ENCODE assay signal across 9 cellular contexts in the genomic region with DNA sequence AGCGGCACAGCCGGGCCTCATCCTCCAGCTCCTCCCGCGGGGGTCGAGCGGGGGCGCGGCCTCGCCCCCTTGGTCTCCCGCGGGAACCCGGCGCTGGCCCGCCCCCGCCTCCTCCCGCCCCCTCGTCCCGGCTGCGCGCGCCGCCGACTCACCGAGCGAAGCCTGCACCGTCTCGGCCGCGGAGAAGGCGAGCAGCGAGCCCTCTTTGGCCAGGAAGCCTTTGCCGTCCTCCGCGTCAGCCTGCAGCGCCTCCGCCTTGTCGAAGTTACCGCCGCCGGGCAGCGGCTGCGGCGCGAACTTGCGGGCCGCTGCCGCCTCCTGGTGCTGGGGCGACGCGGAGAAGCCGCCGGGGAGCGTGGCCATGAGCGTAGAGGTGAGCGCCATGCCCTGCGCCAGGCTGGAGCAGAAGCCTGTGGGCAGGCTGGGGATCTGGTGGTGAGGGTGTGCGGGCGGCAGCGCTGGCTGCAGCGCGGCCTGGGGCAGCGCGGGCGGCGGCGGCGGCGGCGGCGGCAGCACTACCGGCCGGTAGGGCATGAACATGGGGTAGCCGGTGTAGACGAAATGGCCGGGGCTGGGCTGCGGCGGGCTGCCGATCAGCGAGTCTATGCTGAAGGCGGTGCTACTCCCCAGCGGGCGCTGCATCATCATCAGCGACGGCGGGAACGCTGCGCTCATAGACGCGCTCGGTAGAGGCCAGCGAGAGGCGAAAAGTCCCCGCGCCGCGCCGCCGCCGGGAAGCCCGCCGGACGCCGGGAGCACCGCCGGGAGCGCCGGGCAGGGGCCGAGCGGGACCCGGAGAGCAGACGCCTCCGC. TPM values are rescaled to one million over a fixed set of nuclear protein-coding genes. Genes with fewer than 3 reads are reported as not detected.
A peak's percentile ranks its signal among the peaks of the same experiment; 100 is the strongest.
DNase-seq lines count a peak whose midpoint lies in the region; ATAC-seq and TF ChIP-seq lines count a peak whose summit lies in the region.
"Had no signal": no experiment of that assay in that cellular context is flagged by ENCODE, and none has a peak within 500 bp of the region (broad histone marks: within the 10 kb centered on the region; RNA-seq: fewer than 3 reads in every experiment).

No MANE protein-coding gene starts in this region.

- peak overlapping the region in 1 of 2 experiments; percentile 64 for H3K23ac ChIP-seq in mesenchymal stem cell (ENCODE audit: low read length in 2 of 2)

- TF ChIP-seq CTCF in AG09309 (IDR thresholded peaks at IDR 0.05; ENCODE audit: control insufficient read depth, insufficient read depth, low read depth, low read length, missing control alignments) (peak; percentile 12), colonic mucosa (IDR thresholded peaks at IDR 0.05) (no peak)

- no peak overlapping the region for H3K27ac ChIP-seq in colonic mucosa
- H3K27ac ChIP-seq in mesenchymal stem cell (ENCODE audit: low read length, poor library complexity, severe bottlenecking), result no peak overlapping the region

- peak overlapping the region; percentile 2; the same call in 1 of the 2 replicates for H3K4me3 ChIP-seq in AG09309 (ENCODE audit: control insufficient read depth, low read depth, low read length)
- H3K4me3 ChIP-seq in colonic mucosa, result peak overlapping the region; percentile 21
- peak overlapping the region; percentile 69 to 73 for H3K4me3 ChIP-seq in mesenchymal stem cell (ENCODE audit: insufficient read depth in 1 of 2, low read depth in 1 of 2, low read length in 2 of 2)

- H2AK5ac ChIP-seq in mesenchymal stem cell (ENCODE audit: low read length, severe bottlenecking), result no peak overlapping the region

- peaks cover 28% of the 10 kb centered on the region for H3K4me1 ChIP-seq in colonic mucosa
- H3K4me1 ChIP-seq in mesenchymal stem cell (ENCODE audit: control insufficient read depth, insufficient read depth, low read depth, low read length), result peaks cover 42% of the 10 kb centered on the region

- no peak overlapping the region for H2BK12ac ChIP-seq in mesenchymal stem cell (ENCODE audit: low read length in 2 of 2)

- DNase-seq in AG09309 (ENCODE audit: low read depth) (no peak), HuH-7 (ENCODE audit: low spot score) (peak; percentile 65), colonic mucosa (no peak), mesenchymal stem cell (peak; percentile 42), activated T-cell treated with anti-CD3 and anti-CD28 coated beads for 4 hours (no peak)
- no peak for DNase-seq in stimulated activated CD4-positive, alpha-beta T cell treated with anti-CD3 and anti-CD28 coated beads, Interleukin-12 subunit alpha, Interleukin-12 subunit beta, amount 100 ng/mL, for 4 hours
- no peak for DNase-seq in stimulated activated naive CD4-positive, alpha-beta T cell (lab: John Stamatoyannopoulos, UW)
- DNase-seq: activated naive CD8-positive, alpha-beta T cell treated with anti-CD3 and anti-CD28 coated beads, Interleukin-2, amount 10 ng/mL, durations not matched to agents 7 days and 5 days had no signal

- H3K4ac ChIP-seq in mesenchymal stem cell (ENCODE audit: low read depth in 1 of 2, low read length in 2 of 2), result no peak overlapping the region

- no peaks in the 10 kb centered on the region for H3K36me3 ChIP-seq in colonic mucosa
- H3K36me3 ChIP-seq in mesenchymal stem cell (ENCODE audit: control insufficient read depth in 1 of 2, insufficient read depth in 2 of 2, low read depth in 1 of 2, low read length in 2 of 2), result peaks cover 0 to 4% of the 10 kb centered on the region in 2 experiments

- H2BK5ac ChIP-seq in mesenchymal stem cell (ENCODE audit: low read depth, low read length, poor library complexity, severe bottlenecking), result no peak overlapping the region

- H2AFZ ChIP-seq in mesenchymal stem cell (ENCODE audit: low read depth, low read length), result no peak overlapping the region

- no peak overlapping the region for H3K18ac ChIP-seq in mesenchymal stem cell (ENCODE audit: low read depth in 1 of 2, low read length in 2 of 2)

- no peak overlapping the region for H4K91ac ChIP-seq in mesenchymal stem cell (ENCODE audit: low read length)

- H3K9me3 ChIP-seq in colonic mucosa, result no peaks in the 10 kb centered on the region
- no peaks in the 10 kb centered on the region for H3K9me3 ChIP-seq in mesenchymal stem cell (ENCODE audit: control insufficient read depth, low read length)

- H3K14ac ChIP-seq in mesenchymal stem cell (ENCODE audit: low read length in 2 of 2), result no peak overlapping the region

- peaks cover 10% of the 10 kb centered on the region for H3K79me1 ChIP-seq in mesenchymal stem cell (replicated peaks; ENCODE audit: low read length, poor library complexity, severe bottlenecking)

- intact Hi-C loops in colonic mucosa (cut with DNase I), result no loop called here

- ATAC-seq in GM18519 (IDR thresholded peaks at IDR 0.05; ENCODE audit: low FRiP score, unreplicated experiment), result no peak

- 1% methylated on average over 48 of the region's 112 CpGs for WGBS in mesenchymal stem cell

- H3K27me3 ChIP-seq in colonic mucosa, result peaks cover 97% of the 10 kb centered on the region
- H3K27me3 ChIP-seq in mesenchymal stem cell (ENCODE audit: control insufficient read depth in 1 of 2, insufficient read depth in 1 of 2, low read length in 2 of 2), result peaks cover 48 to 91% of the 10 kb centered on the region in 2 experiments

- H2BK120ac ChIP-seq in mesenchymal stem cell (ENCODE audit: low read depth, low read length), result no peak overlapping the region

- H3K9ac ChIP-seq in colonic mucosa (ENCODE audit: low read depth in 2 of 2, low read length in 2 of 2) (no peak overlapping the region), mesenchymal stem cell (ENCODE audit: low read length) (no peak overlapping the region)

- H3K4me2 ChIP-seq in mesenchymal stem cell (ENCODE audit: low read length, poor library complexity, severe bottlenecking), result peak overlapping the region; percentile 96

- peak overlapping the region; percentile 38 for H4K8ac ChIP-seq in mesenchymal stem cell (ENCODE audit: low read length)

- H2BK15ac ChIP-seq in mesenchymal stem cell (ENCODE audit: low read depth, poor library complexity, severe bottlenecking), result no peak overlapping the region

RNA-seq across cellular contexts. Expression of gene GBX2, which starts 0.7 kb away (rescaled TPM):
- total RNA-seq in colonic mucosa, result not detected
- polyA plus RNA-seq in mesenchymal stem cell (2013, experiment 1 of 2), result not detected
- not detected for polyA plus RNA-seq in mesenchymal stem cell (2013, experiment 2 of 2)
- total RNA-seq: activated naive CD8-positive, alpha-beta T cell treated with anti-CD3 and anti-CD28 coated beads, Interleukin-2, amount 10 ng/mL, durations not matched to agents 7 days and 5 days had no signal

Comparison
In these comparisons a context has a peak if more than half of its experiments do, and no peak if none do; other contexts are left out.
1. DNase-seq: peak in HuH-7 (single experiment) and mesenchymal stem cell (single experiment); none in AG09309 (single experiment), colonic mucosa (single experiment), activated T-cell treated with anti-CD3 and anti-CD28 coated beads for 4 hours (single experiment), stimulated activated CD4-positive, alpha-beta T cell treated with anti-CD3 and anti-CD28 coated beads, Interleukin-12 subunit alpha, Interleukin-12 subunit beta, amount 100 ng/mL, for 4 hours (single experiment) and stimulated activated naive CD4-positive, alpha-beta T cell (0 of 6).
2. H3K4me3 ChIP-seq: peak in every context shown above with its lines; median percentile 71 in mesenchymal stem cell; 21 in colonic mucosa; 2 in AG09309.